In genomic region chr16:25966172-25967097, GRCh38 we compare ENCODE assay signal across 13 cellular contexts.
DNase-seq lines count a peak whose midpoint lies in the region; ATAC-seq and TF ChIP-seq lines count a peak whose summit lies in the region.
"Had no signal": no experiment of that assay in that cellular context is flagged by ENCODE, and none has a peak within 500 bp of the region (broad histone marks: within the 10 kb centered on the region; RNA-seq: fewer than 3 reads in every experiment).

No MANE protein-coding gene starts in this region.

- no peak overlapping the region for H3K4me3 ChIP-seq in GM12864 (ENCODE audit: low read depth, low read length)
- no peak overlapping the region for H3K4me3 ChIP-seq in MM.1S (ENCODE audit: low read length)
- no peak overlapping the region for H3K4me3 ChIP-seq in ovary
- H3K4me3 ChIP-seq: cardiac muscle cell, vagina had no signal

- H3K27me3 Mint-ChIP-seq in immature natural killer cell (ENCODE audit: low read depth in 3 of 3), result peaks cover 0 to 10% (median 2%) of the 10 kb centered on the region in 3 donors

- ATAC-seq in GM18907 (IDR thresholded peaks at IDR 0.05; ENCODE audit: unreplicated experiment), result peak; percentile 97
- peak; percentile 72 for ATAC-seq in HG02763 (IDR thresholded peaks at IDR 0.05; ENCODE audit: unreplicated experiment)

- H3K79me2 ChIP-seq in MM.1S (ENCODE audit: low read length), result no peaks in the 10 kb centered on the region

- H3K9me2 ChIP-seq in MM.1S (replicated peaks; ENCODE audit: insufficient read depth, low read length), result no peaks in the 10 kb centered on the region

- H3K36me3 ChIP-seq in MM.1S (replicated peaks; ENCODE audit: insufficient read depth, low read length) (no peaks in the 10 kb centered on the region), ovary (no peaks in the 10 kb centered on the region)
- H3K36me3 ChIP-seq: cardiac muscle cell, neutrophil, vagina had no signal

- no peaks in the 10 kb centered on the region for H3K4me1 Mint-ChIP-seq in immature natural killer cell

- no peak overlapping the region for H3K27ac Mint-ChIP-seq in immature natural killer cell

- H3K27me3 ChIP-seq in MM.1S (replicated peaks; ENCODE audit: insufficient read depth, low read length), result no peaks in the 10 kb centered on the region
- H3K27me3 ChIP-seq in ovary, result no peaks in the 10 kb centered on the region
- H3K27me3 ChIP-seq: cardiac muscle cell, neutrophil, vagina had no signal

- H3K27ac ChIP-seq in MM.1S (ENCODE audit: low read length) (peak overlapping the region; percentile 48; the same call in 1 of the 2 replicates), ovary (no peak overlapping the region)
- H3K27ac ChIP-seq: cardiac muscle cell, neutrophil, vagina had no signal

- peak overlapping the region; percentile 25; the same call in 1 of the 2 replicates for H2AFZ ChIP-seq in MM.1S (ENCODE audit: low read length)

- no peak for TF ChIP-seq EP300 in ovary (IDR thresholded peaks at IDR 0.05)

- no peaks in the 10 kb centered on the region for H4K20me1 ChIP-seq in MM.1S (ENCODE audit: insufficient read depth, low read length)

- TF ChIP-seq CTCF in GM12864 (IDR thresholded peaks at IDR 0.05; ENCODE audit: low read depth, low read length, missing control alignments), result no peak
- TF ChIP-seq CTCF in MM.1S (IDR thresholded peaks at IDR 0.05; ENCODE audit: low read length), result peak; percentile 26
- no peak for TF ChIP-seq CTCF in ovary (IDR thresholded peaks at IDR 0.05)

- TF ChIP-seq POLR2A in ovary (IDR thresholded peaks at IDR 0.05), result no peak

- DNase-seq in GM12864 (ENCODE audit: low read depth) (peak; percentile 16), MM.1S (peak; percentile 86), hippocampal formation (lab: John Stamatoyannopoulos, UW) (no peak), ovary (no peak), NCI-H2107 (lab: John Stamatoyannopoulos, UW) (no peak), immature natural killer cell (no peak)
- DNase-seq: activated CD4-positive, CD25-positive, alpha-beta regulatory T cell treated with anti-CD3 and anti-CD28 coated beads, Interleukin-2, amount 50 U/mL, for 72 hours; NCI-H2081 treated with DMSO at 0.1 percent for 48 hours had no signal

- WGBS in ovary, 3 donors, result 45 to 68% (median 63%) methylated on average over 1 of the region's 1 CpG

- H3K9me3 ChIP-seq in MM.1S (replicated peaks; ENCODE audit: insufficient read depth, low read length), result no peaks in the 10 kb centered on the region
- H3K9me3 ChIP-seq in ovary, result no peaks in the 10 kb centered on the region
- H3K9me3 ChIP-seq: neutrophil, vagina had no signal

- H3K9me3 Mint-ChIP-seq in immature natural killer cell, result no peaks in the 10 kb centered on the region

- no peak overlapping the region for H3K4me3 Mint-ChIP-seq in immature natural killer cell

- H3K4me1 ChIP-seq in MM.1S (ENCODE audit: low read length), result peaks cover 24% of the 10 kb centered on the region
- H3K4me1 ChIP-seq in ovary (ENCODE audit: insufficient read depth), result no peaks in the 10 kb centered on the region
- H3K4me1 ChIP-seq: vagina had no signal

- H3K9ac ChIP-seq in MM.1S (ENCODE audit: low read length), result no peak overlapping the region

- H3F3A ChIP-seq in MM.1S (ENCODE audit: insufficient read depth, low read length), result 0 out of 2 replicates have a peak, but pooled peaks cover 3% of the 10 kb centered on the region

- no peaks in the 10 kb centered on the region for H3K36me3 Mint-ChIP-seq in immature natural killer cell

- intact Hi-C loops in ovary (cut with DNase I), result no loop called here

- peak overlapping the region; percentile 19; the same call in 1 of the 2 replicates for H3K4me2 ChIP-seq in MM.1S (ENCODE audit: low read depth, low read length)

Comparison
In these comparisons a context has a peak if more than half of its experiments do, and no peak if none do; other contexts are left out.
1. DNase-seq: peak in GM12864 (single experiment) and MM.1S (single experiment); none in hippocampal formation (0 of 2), ovary (0 of 5), NCI-H2107 (single experiment) and immature natural killer cell (0 of 3).